In the genomic region with DNA sequence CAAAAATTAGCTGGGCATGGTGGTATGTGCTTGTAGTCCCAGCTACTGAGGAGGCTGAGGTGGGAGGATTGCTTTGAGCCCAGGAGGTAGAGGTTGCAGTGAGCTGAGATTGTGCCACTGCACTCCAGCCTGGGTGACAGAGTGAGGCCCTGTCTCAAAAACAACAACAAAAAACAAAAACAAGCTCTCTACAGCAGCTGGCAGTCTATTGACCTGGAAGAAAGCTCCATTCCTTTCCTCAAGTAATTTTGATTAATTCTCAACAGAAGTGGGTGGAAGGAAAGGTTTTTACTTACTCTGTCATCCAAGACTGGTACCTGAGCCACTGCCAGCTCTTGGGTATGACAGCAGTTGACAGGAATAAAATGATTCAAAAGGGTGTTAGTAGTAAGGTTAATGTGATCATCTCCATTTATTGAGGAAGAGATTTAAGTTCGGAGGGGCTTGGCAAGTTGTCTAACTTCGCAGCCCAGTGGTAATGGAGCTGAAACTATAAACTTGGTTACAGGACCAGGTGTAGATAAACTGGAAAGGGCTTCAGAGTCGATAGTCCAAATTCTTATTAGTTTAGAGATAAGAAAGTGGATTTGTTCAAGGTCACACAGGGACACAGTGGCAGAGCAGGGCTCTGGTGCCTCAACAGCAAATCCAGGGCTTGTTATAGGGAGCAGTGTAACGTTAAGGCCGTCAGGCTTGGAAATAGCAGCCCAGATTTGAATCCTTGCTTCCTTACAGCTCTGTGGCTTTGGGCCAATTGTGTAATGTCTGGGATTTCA, we compare ENCODE assay signal across 1 cellular context.
A peak's percentile ranks its signal among the peaks of the same experiment; 100 is the strongest.
TF ChIP-seq lines count a peak whose summit lies in the region.

No MANE protein-coding gene starts in this region.

TF ChIP-seq in HepG2, 621 proteins besides CTCF, POLR2A, EP300 and RAD21 (continued from another document and continues in another):
- TF ChIP-seq JARID2 (CRISPR knock-in tag; IDR thresholded peaks at IDR 0.05; ENCODE audit: insufficient replicate concordance) = no peak
- TF ChIP-seq MYNN (CRISPR knock-in tag; IDR thresholded peaks at IDR 0.05; ENCODE audit: low read depth) = no peak
- no peak for TF ChIP-seq ZNF468 (CRISPR knock-in tag; IDR thresholded peaks at IDR 0.05)
- peak; percentile 35; the same call in 1 of the 2 replicates for TF ChIP-seq ZNF431 (CRISPR knock-in tag; IDR thresholded peaks at IDR 0.05; ENCODE audit: borderline replicate concordance, low read depth)
- TF ChIP-seq PTBP1 (IDR thresholded peaks at IDR 0.05; ENCODE audit: low read depth, low read length, poor library complexity, severe bottlenecking) = no peak
- no peak for TF ChIP-seq ZNF33A (CRISPR knock-in tag; IDR thresholded peaks at IDR 0.05; ENCODE audit: borderline replicate concordance)
- TF ChIP-seq, protein P1, sequence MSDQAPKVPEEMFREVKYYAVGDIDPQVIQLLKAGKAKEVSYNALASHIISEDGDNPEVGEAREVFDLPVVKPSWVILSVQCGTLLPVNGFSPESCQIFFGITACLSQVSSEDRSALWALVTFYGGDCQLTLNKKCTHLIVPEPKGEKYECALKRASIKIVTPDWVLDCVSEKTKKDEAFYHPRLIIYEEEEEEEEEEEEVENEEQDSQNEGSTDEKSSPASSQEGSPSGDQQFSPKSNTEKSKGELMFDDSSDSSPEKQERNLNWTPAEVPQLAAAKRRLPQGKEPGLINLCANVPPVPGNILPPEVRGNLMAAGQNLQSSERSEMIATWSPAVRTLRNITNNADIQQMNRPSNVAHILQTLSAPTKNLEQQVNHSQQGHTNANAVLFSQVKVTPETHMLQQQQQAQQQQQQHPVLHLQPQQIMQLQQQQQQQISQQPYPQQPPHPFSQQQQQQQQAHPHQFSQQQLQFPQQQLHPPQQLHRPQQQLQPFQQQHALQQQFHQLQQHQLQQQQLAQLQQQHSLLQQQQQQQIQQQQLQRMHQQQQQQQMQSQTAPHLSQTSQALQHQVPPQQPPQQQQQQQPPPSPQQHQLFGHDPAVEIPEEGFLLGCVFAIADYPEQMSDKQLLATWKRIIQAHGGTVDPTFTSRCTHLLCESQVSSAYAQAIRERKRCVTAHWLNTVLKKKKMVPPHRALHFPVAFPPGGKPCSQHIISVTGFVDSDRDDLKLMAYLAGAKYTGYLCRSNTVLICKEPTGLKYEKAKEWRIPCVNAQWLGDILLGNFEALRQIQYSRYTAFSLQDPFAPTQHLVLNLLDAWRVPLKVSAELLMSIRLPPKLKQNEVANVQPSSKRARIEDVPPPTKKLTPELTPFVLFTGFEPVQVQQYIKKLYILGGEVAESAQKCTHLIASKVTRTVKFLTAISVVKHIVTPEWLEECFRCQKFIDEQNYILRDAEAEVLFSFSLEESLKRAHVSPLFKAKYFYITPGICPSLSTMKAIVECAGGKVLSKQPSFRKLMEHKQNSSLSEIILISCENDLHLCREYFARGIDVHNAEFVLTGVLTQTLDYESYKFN (CRISPR knock-in tag; conservative IDR thresholded peaks at IDR 0.05) = peak; percentile 91
- TF ChIP-seq, protein P2, sequence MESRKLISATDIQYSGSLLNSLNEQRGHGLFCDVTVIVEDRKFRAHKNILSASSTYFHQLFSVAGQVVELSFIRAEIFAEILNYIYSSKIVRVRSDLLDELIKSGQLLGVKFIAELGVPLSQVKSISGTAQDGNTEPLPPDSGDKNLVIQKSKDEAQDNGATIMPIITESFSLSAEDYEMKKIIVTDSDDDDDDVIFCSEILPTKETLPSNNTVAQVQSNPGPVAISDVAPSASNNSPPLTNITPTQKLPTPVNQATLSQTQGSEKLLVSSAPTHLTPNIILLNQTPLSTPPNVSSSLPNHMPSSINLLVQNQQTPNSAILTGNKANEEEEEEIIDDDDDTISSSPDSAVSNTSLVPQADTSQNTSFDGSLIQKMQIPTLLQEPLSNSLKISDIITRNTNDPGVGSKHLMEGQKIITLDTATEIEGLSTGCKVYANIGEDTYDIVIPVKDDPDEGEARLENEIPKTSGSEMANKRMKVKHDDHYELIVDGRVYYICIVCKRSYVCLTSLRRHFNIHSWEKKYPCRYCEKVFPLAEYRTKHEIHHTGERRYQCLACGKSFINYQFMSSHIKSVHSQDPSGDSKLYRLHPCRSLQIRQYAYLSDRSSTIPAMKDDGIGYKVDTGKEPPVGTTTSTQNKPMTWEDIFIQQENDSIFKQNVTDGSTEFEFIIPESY (CRISPR knock-in tag; IDR thresholded peaks at IDR 0.05) = no peak
- TF ChIP-seq, protein P3, sequence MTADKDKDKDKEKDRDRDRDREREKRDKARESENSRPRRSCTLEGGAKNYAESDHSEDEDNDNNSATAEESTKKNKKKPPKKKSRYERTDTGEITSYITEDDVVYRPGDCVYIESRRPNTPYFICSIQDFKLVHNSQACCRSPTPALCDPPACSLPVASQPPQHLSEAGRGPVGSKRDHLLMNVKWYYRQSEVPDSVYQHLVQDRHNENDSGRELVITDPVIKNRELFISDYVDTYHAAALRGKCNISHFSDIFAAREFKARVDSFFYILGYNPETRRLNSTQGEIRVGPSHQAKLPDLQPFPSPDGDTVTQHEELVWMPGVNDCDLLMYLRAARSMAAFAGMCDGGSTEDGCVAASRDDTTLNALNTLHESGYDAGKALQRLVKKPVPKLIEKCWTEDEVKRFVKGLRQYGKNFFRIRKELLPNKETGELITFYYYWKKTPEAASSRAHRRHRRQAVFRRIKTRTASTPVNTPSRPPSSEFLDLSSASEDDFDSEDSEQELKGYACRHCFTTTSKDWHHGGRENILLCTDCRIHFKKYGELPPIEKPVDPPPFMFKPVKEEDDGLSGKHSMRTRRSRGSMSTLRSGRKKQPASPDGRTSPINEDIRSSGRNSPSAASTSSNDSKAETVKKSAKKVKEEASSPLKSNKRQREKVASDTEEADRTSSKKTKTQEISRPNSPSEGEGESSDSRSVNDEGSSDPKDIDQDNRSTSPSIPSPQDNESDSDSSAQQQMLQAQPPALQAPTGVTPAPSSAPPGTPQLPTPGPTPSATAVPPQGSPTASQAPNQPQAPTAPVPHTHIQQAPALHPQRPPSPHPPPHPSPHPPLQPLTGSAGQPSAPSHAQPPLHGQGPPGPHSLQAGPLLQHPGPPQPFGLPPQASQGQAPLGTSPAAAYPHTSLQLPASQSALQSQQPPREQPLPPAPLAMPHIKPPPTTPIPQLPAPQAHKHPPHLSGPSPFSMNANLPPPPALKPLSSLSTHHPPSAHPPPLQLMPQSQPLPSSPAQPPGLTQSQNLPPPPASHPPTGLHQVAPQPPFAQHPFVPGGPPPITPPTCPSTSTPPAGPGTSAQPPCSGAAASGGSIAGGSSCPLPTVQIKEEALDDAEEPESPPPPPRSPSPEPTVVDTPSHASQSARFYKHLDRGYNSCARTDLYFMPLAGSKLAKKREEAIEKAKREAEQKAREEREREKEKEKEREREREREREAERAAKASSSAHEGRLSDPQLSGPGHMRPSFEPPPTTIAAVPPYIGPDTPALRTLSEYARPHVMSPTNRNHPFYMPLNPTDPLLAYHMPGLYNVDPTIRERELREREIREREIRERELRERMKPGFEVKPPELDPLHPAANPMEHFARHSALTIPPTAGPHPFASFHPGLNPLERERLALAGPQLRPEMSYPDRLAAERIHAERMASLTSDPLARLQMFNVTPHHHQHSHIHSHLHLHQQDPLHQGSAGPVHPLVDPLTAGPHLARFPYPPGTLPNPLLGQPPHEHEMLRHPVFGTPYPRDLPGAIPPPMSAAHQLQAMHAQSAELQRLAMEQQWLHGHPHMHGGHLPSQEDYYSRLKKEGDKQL (CRISPR knock-in tag; IDR thresholded peaks at IDR 0.05; ENCODE audit: low read depth) = no peak; the same call in 1 of the 2 replicates
- no peak for TF ChIP-seq NR2F6 (IDR thresholded peaks at IDR 0.05)
- TF ChIP-seq NR2F6 (CRISPR knock-in tag; IDR thresholded peaks at IDR 0.05) = no peak
- 0 out of 2 replicates have a peak, but pooled peaks have one; percentile 53 for TF ChIP-seq ZNF558 (CRISPR knock-in tag; IDR thresholded peaks at IDR 0.05; ENCODE audit: borderline replicate concordance)
- TF ChIP-seq ZNF329 (CRISPR knock-in tag; IDR thresholded peaks at IDR 0.05; ENCODE audit: low read depth) = no peak
- TF ChIP-seq ZNF282 (IDR thresholded peaks at IDR 0.05; ENCODE audit: partially characterized antibody) = no peak
- TF ChIP-seq SRF (IDR thresholded peaks at IDR 0.05; ENCODE audit: low read depth, low read length) = no peak
- TF ChIP-seq, protein P4, sequence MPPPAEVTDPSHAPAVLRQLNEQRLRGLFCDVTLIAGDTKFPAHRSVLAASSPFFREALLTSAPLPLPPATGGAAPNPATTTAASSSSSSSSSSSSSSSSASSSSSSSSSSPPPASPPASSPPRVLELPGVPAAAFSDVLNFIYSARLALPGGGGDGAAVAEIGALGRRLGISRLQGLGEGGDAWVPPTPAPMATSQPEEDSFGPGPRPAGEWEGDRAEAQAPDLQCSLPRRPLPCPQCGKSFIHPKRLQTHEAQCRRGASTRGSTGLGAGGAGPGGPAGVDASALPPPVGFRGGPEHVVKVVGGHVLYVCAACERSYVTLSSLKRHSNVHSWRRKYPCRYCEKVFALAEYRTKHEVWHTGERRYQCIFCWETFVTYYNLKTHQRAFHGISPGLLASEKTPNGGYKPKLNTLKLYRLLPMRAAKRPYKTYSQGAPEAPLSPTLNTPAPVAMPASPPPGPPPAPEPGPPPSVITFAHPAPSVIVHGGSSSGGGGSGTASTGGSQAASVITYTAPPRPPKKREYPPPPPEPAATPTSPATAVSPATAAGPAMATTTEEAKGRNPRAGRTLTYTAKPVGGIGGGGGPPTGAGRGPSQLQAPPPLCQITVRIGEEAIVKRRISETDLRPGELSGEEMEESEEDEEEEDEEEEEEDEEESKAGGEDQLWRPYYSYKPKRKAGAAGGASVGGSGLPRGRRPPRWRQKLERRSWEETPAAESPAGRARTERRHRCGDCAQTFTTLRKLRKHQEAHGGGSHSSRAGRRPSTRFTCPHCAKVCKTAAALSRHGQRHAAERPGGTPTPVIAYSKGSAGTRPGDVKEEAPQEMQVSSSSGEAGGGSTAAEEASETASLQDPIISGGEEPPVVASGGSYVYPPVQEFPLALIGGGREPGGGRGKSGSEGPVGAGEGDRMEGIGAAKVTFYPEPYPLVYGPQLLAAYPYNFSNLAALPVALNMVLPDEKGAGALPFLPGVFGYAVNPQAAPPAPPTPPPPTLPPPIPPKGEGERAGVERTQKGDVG (CRISPR knock-in tag; IDR thresholded peaks at IDR 0.05; ENCODE audit: borderline replicate concordance) = no peak
- no peak for TF ChIP-seq ZNF552 (CRISPR knock-in tag; IDR thresholded peaks at IDR 0.05; ENCODE audit: borderline replicate concordance)
- TF ChIP-seq, protein P5, sequence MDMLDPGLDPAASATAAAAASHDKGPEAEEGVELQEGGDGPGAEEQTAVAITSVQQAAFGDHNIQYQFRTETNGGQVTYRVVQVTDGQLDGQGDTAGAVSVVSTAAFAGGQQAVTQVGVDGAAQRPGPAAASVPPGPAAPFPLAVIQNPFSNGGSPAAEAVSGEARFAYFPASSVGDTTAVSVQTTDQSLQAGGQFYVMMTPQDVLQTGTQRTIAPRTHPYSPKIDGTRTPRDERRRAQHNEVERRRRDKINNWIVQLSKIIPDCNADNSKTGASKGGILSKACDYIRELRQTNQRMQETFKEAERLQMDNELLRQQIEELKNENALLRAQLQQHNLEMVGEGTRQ (IDR thresholded peaks at IDR 0.05; ENCODE audit: low read depth, low read length) = no peak
- TF ChIP-seq, protein P5 (CRISPR knock-in tag; IDR thresholded peaks at IDR 0.05; ENCODE audit: borderline replicate concordance) = no peak; the same call in 1 of the 2 replicates
- TF ChIP-seq, protein P6, sequence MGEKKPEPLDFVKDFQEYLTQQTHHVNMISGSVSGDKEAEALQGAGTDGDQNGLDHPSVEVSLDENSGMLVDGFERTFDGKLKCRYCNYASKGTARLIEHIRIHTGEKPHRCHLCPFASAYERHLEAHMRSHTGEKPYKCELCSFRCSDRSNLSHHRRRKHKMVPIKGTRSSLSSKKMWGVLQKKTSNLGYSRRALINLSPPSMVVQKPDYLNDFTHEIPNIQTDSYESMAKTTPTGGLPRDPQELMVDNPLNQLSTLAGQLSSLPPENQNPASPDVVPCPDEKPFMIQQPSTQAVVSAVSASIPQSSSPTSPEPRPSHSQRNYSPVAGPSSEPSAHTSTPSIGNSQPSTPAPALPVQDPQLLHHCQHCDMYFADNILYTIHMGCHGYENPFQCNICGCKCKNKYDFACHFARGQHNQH (CRISPR knock-in tag; IDR thresholded peaks at IDR 0.05) = no peak
- TF ChIP-seq SNAI1 (CRISPR knock-in tag; IDR thresholded peaks at IDR 0.05; ENCODE audit: borderline replicate concordance) = no peak
- TF ChIP-seq ZMYM4 (CRISPR knock-in tag; IDR thresholded peaks at IDR 0.05) = peak; percentile 46; the same call in 1 of the 2 replicates
- TF ChIP-seq, protein P7, sequence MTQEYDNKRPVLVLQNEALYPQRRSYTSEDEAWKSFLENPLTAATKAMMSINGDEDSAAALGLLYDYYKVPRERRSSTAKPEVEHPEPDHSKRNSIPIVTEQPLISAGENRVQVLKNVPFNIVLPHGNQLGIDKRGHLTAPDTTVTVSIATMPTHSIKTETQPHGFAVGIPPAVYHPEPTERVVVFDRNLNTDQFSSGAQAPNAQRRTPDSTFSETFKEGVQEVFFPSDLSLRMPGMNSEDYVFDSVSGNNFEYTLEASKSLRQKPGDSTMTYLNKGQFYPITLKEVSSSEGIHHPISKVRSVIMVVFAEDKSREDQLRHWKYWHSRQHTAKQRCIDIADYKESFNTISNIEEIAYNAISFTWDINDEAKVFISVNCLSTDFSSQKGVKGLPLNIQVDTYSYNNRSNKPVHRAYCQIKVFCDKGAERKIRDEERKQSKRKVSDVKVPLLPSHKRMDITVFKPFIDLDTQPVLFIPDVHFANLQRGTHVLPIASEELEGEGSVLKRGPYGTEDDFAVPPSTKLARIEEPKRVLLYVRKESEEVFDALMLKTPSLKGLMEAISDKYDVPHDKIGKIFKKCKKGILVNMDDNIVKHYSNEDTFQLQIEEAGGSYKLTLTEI (CRISPR knock-in tag; conservative IDR thresholded peaks at IDR 0.05) = no peak
- TF ChIP-seq FIP1L1 (IDR thresholded peaks at IDR 0.05; ENCODE audit: borderline replicate concordance, insufficient read depth, low read depth, low read length) = no peak
- no peak for TF ChIP-seq ZNF207 (IDR thresholded peaks at IDR 0.05; ENCODE audit: borderline replicate concordance)
- no peak for TF ChIP-seq HIVEP1 (CRISPR knock-in tag; IDR thresholded peaks at IDR 0.05)
- no peak for TF ChIP-seq CHCHD3 (CRISPR knock-in tag; IDR thresholded peaks at IDR 0.05)
- TF ChIP-seq, protein P8, sequence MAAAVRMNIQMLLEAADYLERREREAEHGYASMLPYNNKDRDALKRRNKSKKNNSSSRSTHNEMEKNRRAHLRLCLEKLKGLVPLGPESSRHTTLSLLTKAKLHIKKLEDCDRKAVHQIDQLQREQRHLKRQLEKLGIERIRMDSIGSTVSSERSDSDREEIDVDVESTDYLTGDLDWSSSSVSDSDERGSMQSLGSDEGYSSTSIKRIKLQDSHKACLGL (CRISPR knock-in tag; IDR thresholded peaks at IDR 0.05) = no peak
- TF ChIP-seq ZBTB38 (CRISPR knock-in tag; IDR thresholded peaks at IDR 0.05) = no peak
- no peak for TF ChIP-seq SIN3B (IDR thresholded peaks at IDR 0.05; ENCODE audit: low read length)
- TF ChIP-seq KMT2B (CRISPR knock-in tag; IDR thresholded peaks at IDR 0.05) = no peak
- TF ChIP-seq HOXA9 (CRISPR knock-in tag; IDR thresholded peaks at IDR 0.05; ENCODE audit: borderline replicate concordance) = no peak
- TF ChIP-seq ZC3H13 (CRISPR knock-in tag; IDR thresholded peaks at IDR 0.05) = 0 out of 2 replicates have a peak, but pooled peaks have one; percentile 2
